ENCODE assay signal across 8 cellular contexts in the genomic region with DNA sequence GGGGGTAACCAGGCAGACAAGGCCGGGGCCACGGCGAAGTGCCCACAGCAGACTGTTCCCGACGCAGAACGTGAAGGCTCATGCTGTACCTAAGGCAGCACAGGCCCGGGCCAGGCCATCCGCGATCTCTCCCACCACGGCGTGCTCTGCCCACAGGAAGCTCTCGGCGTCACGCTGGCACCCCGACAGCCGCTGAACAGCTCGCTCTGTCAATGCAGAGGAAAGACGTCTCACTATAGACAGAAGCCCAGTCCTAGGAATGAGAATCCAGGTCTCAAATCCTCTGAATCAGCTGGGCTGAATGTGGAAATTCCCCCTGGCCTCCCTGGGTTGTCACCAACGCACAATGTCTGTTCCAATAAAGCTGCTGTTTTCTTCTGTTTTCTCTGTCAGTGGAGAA. TPM values are rescaled to one million over a fixed set of nuclear protein-coding genes. Genes with fewer than 3 reads are reported as not detected.
DNase-seq lines count a peak whose midpoint lies in the region; ATAC-seq and TF ChIP-seq lines count a peak whose summit lies in the region.

No MANE protein-coding gene starts in this region.

- H3K9me3 ChIP-seq in cardiac muscle cell (ENCODE audit: low read depth) (no peaks in the 10 kb centered on the region), neural progenitor cell (ENCODE audit: low read depth) (no peaks in the 10 kb centered on the region), vagina (no peaks in the 10 kb centered on the region)

- H3K36me3 Mint-ChIP-seq in neural progenitor cell, result peaks cover 28% of the 10 kb centered on the region

- peak overlapping the region; percentile 65 for H3K27ac Mint-ChIP-seq in neural progenitor cell

- intact Hi-C loops in Right ventricle myocardium inferior (cut with DNase I), result loop anchor here (2.0 kb wide), 2 partner anchors 58 to 66 kb away; a partner anchor contains a TSS
- intact Hi-C loops in vagina (cut with DNase I), result loop anchor here (2.0 kb wide), 1 partner anchor 66 kb away; no protein-coding TSS in a partner anchor

- H3K4me2 ChIP-seq in neural progenitor cell, result no peak overlapping the region

- H3K27me3 Mint-ChIP-seq in neural progenitor cell (ENCODE audit: insufficient read depth, low read depth), result no peaks in the 10 kb centered on the region

- H3K9ac ChIP-seq in neural progenitor cell, result no peak overlapping the region

- H3K79me2 ChIP-seq in neural progenitor cell (ENCODE audit: low read depth), result no peaks in the 10 kb centered on the region

- H3K27me3 ChIP-seq in cardiac muscle cell, result no peaks in the 10 kb centered on the region
- H3K27me3 ChIP-seq in neural progenitor cell, result no peaks in the 10 kb centered on the region
- no peaks in the 10 kb centered on the region for H3K27me3 ChIP-seq in vagina

- peaks cover 22% of the 10 kb centered on the region for H3K36me3 ChIP-seq in cardiac muscle cell
- H3K36me3 ChIP-seq in neural progenitor cell, result no peaks in the 10 kb centered on the region
- H3K36me3 ChIP-seq in vagina, result no peaks in the 10 kb centered on the region

- TF ChIP-seq CTCF in cardiac muscle cell (IDR thresholded peaks at IDR 0.05; ENCODE audit: low read depth, low read length) (no peak), fibroblast of mammary gland (conservative IDR thresholded peaks at IDR 0.05; ENCODE audit: control insufficient read depth, insufficient read depth, low read depth, low read length) (no peak), neural progenitor cell (IDR thresholded peaks at IDR 0.05) (no peak), vagina (IDR thresholded peaks at IDR 0.05) (no peak)

- H4K20me1 ChIP-seq in neural progenitor cell (ENCODE audit: low read depth), result no peaks in the 10 kb centered on the region

- H3K4me3 ChIP-seq in cardiac muscle cell (no peak overlapping the region), fibroblast of mammary gland (ENCODE audit: control insufficient read depth, low read depth, low read length) (no peak overlapping the region), neural progenitor cell (no peak overlapping the region), vagina (no peak overlapping the region)

- peaks cover 6% of the 10 kb centered on the region for H3K4me1 Mint-ChIP-seq in neural progenitor cell

- no peaks in the 10 kb centered on the region for H3K9me3 Mint-ChIP-seq in neural progenitor cell

- no peaks in the 10 kb centered on the region for H3F3A ChIP-seq in neural progenitor cell (ENCODE audit: low read depth)

- no peak for TF ChIP-seq POLR2A in vagina (IDR thresholded peaks at IDR 0.05)

- H3K27ac ChIP-seq in cardiac muscle cell (peak overlapping the region; percentile 67), neural progenitor cell (no peak overlapping the region), vagina (peak overlapping the region; percentile 97)

- ATAC-seq in Right ventricle myocardium inferior (no peak), GM19035 (IDR thresholded peaks at IDR 0.05; ENCODE audit: unreplicated experiment) (no peak), HG03342 (IDR thresholded peaks at IDR 0.05; ENCODE audit: unreplicated experiment) (no peak), HG03565 (IDR thresholded peaks at IDR 0.05; ENCODE audit: unreplicated experiment) (no peak)

- DNase-seq in cardiac muscle cell (ENCODE audit: low read depth in 1 of 2, low spot score in 1 of 2) (peak in 1 of 2 donors; percentile 43), Right ventricle myocardium inferior (ENCODE audit: missing footprints) (no peak), fibroblast of mammary gland (ENCODE audit: low read depth) (peak; percentile 67), neural progenitor cell (ENCODE audit: low spot score) (no peak), vagina (ENCODE audit: extremely low spot score in 2 of 2) (no peak)

- H2AFZ ChIP-seq in neural progenitor cell (replicated peaks), result no peak overlapping the region

- H3K4me3 Mint-ChIP-seq in neural progenitor cell, result no peak overlapping the region

- no peaks in the 10 kb centered on the region for H3K4me1 ChIP-seq in cardiac muscle cell (ENCODE audit: low read depth)
- H3K4me1 ChIP-seq in neural progenitor cell, result no peaks in the 10 kb centered on the region
- peaks cover 83% of the 10 kb centered on the region for H3K4me1 ChIP-seq in vagina

RNA-seq across cellular contexts. Expression of a gene that starts 21.4 kb away (rescaled TPM):
- total RNA-seq in cardiac muscle cell (102 and 134 TPM in 2 replicates), Right ventricle myocardium inferior (198 TPM), neural progenitor cell (ENCODE audit: low replicate concordance) (57.9 and 93.5 TPM in 2 replicates), vagina (1,040 TPM)
- 73.1 and 109 TPM in 2 replicates for polyA plus RNA-seq in cardiac muscle cell

RNA-seq across cellular contexts. Expression of a gene that starts 40.6 kb away (rescaled TPM):
- total RNA-seq in cardiac muscle cell, result 2.2 TPM in 1 of 2 replicates, not detected in the other
- polyA plus RNA-seq in cardiac muscle cell, result not detected in 2 replicates
- total RNA-seq in Right ventricle myocardium inferior, result 0.73 TPM
- 0.59 TPM in 1 of 2 replicates, not detected in the other for total RNA-seq in neural progenitor cell (ENCODE audit: low replicate concordance)
- total RNA-seq in vagina, result 23.8 TPM

RNA-seq across cellular contexts. Expression of a gene that starts 46.4 kb away (rescaled TPM):
- 7.7 and 19.2 TPM in 2 replicates for total RNA-seq in cardiac muscle cell
- polyA plus RNA-seq in cardiac muscle cell, result 14.4 and 24.2 TPM in 2 replicates
- total RNA-seq in Right ventricle myocardium inferior, result 9.9 TPM
- 24.0 and 24.4 TPM in 2 replicates for total RNA-seq in neural progenitor cell (ENCODE audit: low replicate concordance)
- 16.7 TPM for total RNA-seq in vagina

RNA-seq across cellular contexts. Expression of a gene that starts 46.5 kb away (rescaled TPM):
- total RNA-seq in cardiac muscle cell (42.5 and 50.0 TPM in 2 replicates), Right ventricle myocardium inferior (56.3 TPM), neural progenitor cell (ENCODE audit: low replicate concordance) (78.5 and 94.4 TPM in 2 replicates), vagina (30.9 TPM)
- 78.9 and 102 TPM in 2 replicates for polyA plus RNA-seq in cardiac muscle cell

RNA-seq across cellular contexts. Expression of a gene that starts 58.8 kb away (rescaled TPM):
- total RNA-seq in cardiac muscle cell (14.2 and 23.1 TPM in 2 replicates), Right ventricle myocardium inferior (10.4 TPM), neural progenitor cell (ENCODE audit: low replicate concordance) (1.9 and 10.4 TPM in 2 replicates), vagina (57.2 TPM)
- 7.4 and 9.5 TPM in 2 replicates for polyA plus RNA-seq in cardiac muscle cell
